In genomic region chr6:95690328-95690727, GRCh38 we compare ENCODE assay signal across 13 cellular contexts.
DNase-seq lines count a peak whose midpoint lies in the region; ATAC-seq, FAIRE-seq and TF ChIP-seq lines count a peak whose summit lies in the region.
"Had no signal": no experiment of that assay in that cellular context is flagged by ENCODE, and none has a peak within 500 bp of the region (broad histone marks: within the 10 kb centered on the region; RNA-seq: fewer than 3 reads in every experiment).

No MANE protein-coding gene starts in this region.

- FAIRE-seq in HepG2 (lab: Jason Lieb, UNC): no peak
- FAIRE-seq: GM12892 had no signal

- peak overlapping the region; percentile 58 for H2AFZ ChIP-seq in HepG2 (ENCODE audit: low read length)

- H3K4me2 ChIP-seq in HepG2 (ENCODE audit: low read depth, low read length): peak overlapping the region; percentile 65

- H3K4me1 ChIP-seq in HepG2 (ENCODE audit: insufficient read depth, low read length) (no peaks in the 10 kb centered on the region), left lung (no peaks in the 10 kb centered on the region), lower lobe of right lung (no peaks in the 10 kb centered on the region)

- DNase-seq in activated CD4-positive, CD25-positive, alpha-beta regulatory T cell (lab: John Stamatoyannopoulos, UW): no peak
- DNase-seq in HepG2 (ENCODE audit: low spot score) (no peak), NCI-H510A (lab: John Stamatoyannopoulos, UW) (no peak), left lung (no peak), lower lobe of right lung (no peak)
- DNase-seq: NCI-H345; stimulated activated CD4-positive, alpha-beta T cell treated with anti-CD3 and anti-CD28 coated beads, Interleukin-12 subunit alpha, Interleukin-12 subunit beta, amount 100 ng/mL, for 4 hours; T1000 had no signal

- H3K9me3 ChIP-seq in KOPT-K1 (ENCODE audit: insufficient read depth, low read length, poor library complexity, severe bottlenecking) (peaks cover 5% of the 10 kb centered on the region), HepG2 (ENCODE audit: low read length) (no peaks in the 10 kb centered on the region), left lung (no peaks in the 10 kb centered on the region), lower lobe of right lung (no peaks in the 10 kb centered on the region)

- TF ChIP-seq CTCF in HepG2 (CRISPR knock-in tag; IDR thresholded peaks at IDR 0.05) (no peak), left lung (IDR thresholded peaks at IDR 0.05) (no peak), lower lobe of right lung (IDR thresholded peaks at IDR 0.05) (no peak)

- no peak overlapping the region for H3K9ac ChIP-seq in HepG2 (ENCODE audit: insufficient read depth, low read depth, low read length)

- POLR2A ChIA-PET in HepG2 (lab: Yijun Ruan, JAX): no interaction called here

- intact Hi-C loops in HepG2 (cut with micrococcal nuclease; ENCODE audit: unreplicated experiment): no loop called here
- intact Hi-C loops in left lung (cut with DNase I): no loop called here
- intact Hi-C loops in lower lobe of right lung (cut with DNase I): no loop called here

- no TSS peak for BruUV-seq in HepG2 (replicated peaks; lab: Mats Ljungman, UMichigan)

- TF ChIP-seq EP300 in HepG2 (IDR thresholded peaks at IDR 0.05; ENCODE audit: low read depth in 2 of 2, low read length in 2 of 2) (no peak), HepG2 (CRISPR knock-in tag; IDR thresholded peaks at IDR 0.05; ENCODE audit: borderline replicate concordance) (no peak)

- no peaks in the 10 kb centered on the region for H3K79me2 ChIP-seq in HepG2 (ENCODE audit: insufficient read depth, low read length)

- no peaks in the 10 kb centered on the region for H4K20me1 ChIP-seq in HepG2 (ENCODE audit: insufficient read depth, low read length)

- H3K27ac ChIP-seq in KOPT-K1 (ENCODE audit: low read depth, low read length, poor library complexity, severe bottlenecking) (peak overlapping the region; percentile 10), HepG2 (ENCODE audit: extremely low read length, insufficient read depth, low read length) (no peak overlapping the region), left lung (no peak overlapping the region), lower lobe of right lung (no peak overlapping the region)
- H3K27ac ChIP-seq: HL-60 had no signal

- H3K27me3 ChIP-seq in HepG2 (ENCODE audit: control insufficient read depth in 1 of 2, insufficient read depth in 2 of 2, low read length in 2 of 2): no peaks in the 10 kb centered on the region
- H3K27me3 ChIP-seq in left lung: no peaks in the 10 kb centered on the region
- H3K27me3 ChIP-seq in lower lobe of right lung (ENCODE audit: low read depth): no peaks in the 10 kb centered on the region

- ATAC-seq in activated CD4-positive, CD25-positive, alpha-beta regulatory T cell treated with anti-CD3 and anti-CD28 coated beads, Interleukin-2, amount 50 U/mL, for 24 hours: peak; percentile 51 to 65
- peak; percentile 73 for ATAC-seq in HG02642 (IDR thresholded peaks at IDR 0.05; ENCODE audit: poor library complexity, unreplicated experiment)
- ATAC-seq in HepG2: peak; percentile 93
- ATAC-seq in left lung: no peak
- ATAC-seq in lower lobe of right lung: no peak

- WGBS in HepG2 (ENCODE audit: low lambda C conversion rate): 9% methylated on average over 4 of the region's 4 CpGs

- CTCF ChIA-PET in HepG2 (lab: Yijun Ruan, JAX; ENCODE audit: low intra/inter-chr PET ratio, low total read pairs): no interaction called here

- no peak for TF ChIP-seq RAD21 in HepG2 (CRISPR knock-in tag; IDR thresholded peaks at IDR 0.05)

- H3K36me3 ChIP-seq in KOPT-K1 (ENCODE audit: insufficient read depth, low read length) (no peaks in the 10 kb centered on the region), HepG2 (replicated peaks in 1 of 2; ENCODE audit: control insufficient read depth in 1 of 2, insufficient read depth in 2 of 2, low read length in 2 of 2) (no peaks in the 10 kb centered on the region), left lung (no peaks in the 10 kb centered on the region), lower lobe of right lung (no peaks in the 10 kb centered on the region)

- no peak for TF ChIP-seq POLR2A in HepG2 (IDR thresholded peaks at IDR 0.05; ENCODE audit: insufficient read depth in 1 of 2, low read depth in 2 of 2, low read length in 2 of 2)

- H3K4me3 ChIP-seq in HepG2 (replicated peaks in 1 of 3; ENCODE audit: insufficient read depth in 1 of 3, low read depth in 2 of 3, low read length in 3 of 3) (peak overlapping the region; percentile 39 to 54 (median 41); a peak in 5 of 6 replicates), left lung (no peak overlapping the region), lower lobe of right lung (no peak overlapping the region)

- in situ Hi-C loops in HepG2 (cut with HindIII; ENCODE audit: extremely low pct_ligation_motif_present, low pct_unique_long_range_greater_than_20kb): no loop called here

TF ChIP-seq in HepG2, 621 proteins besides CTCF, POLR2A, EP300 and RAD21:
- no peak for TF ChIP-seq SRSF1 (optimal IDR thresholded peaks at IDR 0.05; ENCODE audit: low read depth, low read length)
- no peak for TF ChIP-seq ATAD3A (CRISPR knock-in tag; IDR thresholded peaks at IDR 0.05)
- TF ChIP-seq FOXK2 (IDR thresholded peaks at IDR 0.05): no peak
- TF ChIP-seq ZNF350 (CRISPR knock-in tag; IDR thresholded peaks at IDR 0.05; ENCODE audit: borderline replicate concordance, low read depth): no peak
- TF ChIP-seq HNF1A (IDR thresholded peaks at IDR 0.05; ENCODE audit: low read depth): no peak
- TF ChIP-seq HNF1A (CRISPR knock-in tag; IDR thresholded peaks at IDR 0.05; ENCODE audit: borderline replicate concordance): no peak
- no peak for TF ChIP-seq ZBTB42 (CRISPR knock-in tag; IDR thresholded peaks at IDR 0.05)
- 0 out of 2 replicates have a peak, but pooled peaks have one; percentile 68 for TF ChIP-seq IRF2 (CRISPR knock-in tag; IDR thresholded peaks at IDR 0.05)
- TF ChIP-seq, protein P1, sequence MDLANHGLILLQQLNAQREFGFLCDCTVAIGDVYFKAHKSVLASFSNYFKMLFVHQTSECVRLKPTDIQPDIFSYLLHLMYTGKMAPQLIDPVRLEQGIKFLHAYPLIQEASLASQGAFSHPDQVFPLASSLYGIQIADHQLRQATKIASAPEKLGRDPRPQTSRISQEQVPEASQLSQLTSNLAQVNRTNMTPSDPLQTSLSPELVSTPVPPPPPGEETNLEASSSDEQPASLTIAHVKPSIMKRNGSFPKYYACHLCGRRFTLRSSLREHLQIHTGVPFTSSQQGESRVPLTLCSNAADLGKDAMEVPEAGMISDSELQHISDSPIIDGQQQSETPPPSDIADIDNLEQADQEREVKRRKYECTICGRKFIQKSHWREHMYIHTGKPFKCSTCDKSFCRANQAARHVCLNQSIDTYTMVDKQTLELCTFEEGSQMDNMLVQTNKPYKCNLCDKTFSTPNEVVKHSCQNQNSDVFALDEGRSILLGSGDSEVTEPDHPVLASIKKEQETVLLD (CRISPR knock-in tag; IDR thresholded peaks at IDR 0.05; ENCODE audit: low read depth): no peak
- TF ChIP-seq CEBPB (IDR thresholded peaks at IDR 0.05; ENCODE audit: borderline replicate concordance, low read depth, low read length): peak; percentile 6; the same call in 1 of the 2 replicates
- no peak for TF ChIP-seq FLYWCH1 (CRISPR knock-in tag; IDR thresholded peaks at IDR 0.05)
- no peak for TF ChIP-seq KDM4B (CRISPR knock-in tag; IDR thresholded peaks at IDR 0.05)
- no peak for TF ChIP-seq ZNF10 (CRISPR knock-in tag; IDR thresholded peaks at IDR 0.05; ENCODE audit: borderline replicate concordance, low read depth)
TF ChIP-seq in HepG2: peak in this region for 2.

Comparison
In these comparisons a context has a peak if more than half of its experiments do, and no peak if none do; other contexts are left out.
1. ATAC-seq: peak in activated CD4-positive, CD25-positive, alpha-beta regulatory T cell treated with anti-CD3 and anti-CD28 coated beads, Interleukin-2, amount 50 U/mL, for 24 hours (2 of 2), HG02642 (single experiment) and HepG2 (single experiment); none in left lung (single experiment) and lower lobe of right lung (0 of 2).
2. H3K4me3 ChIP-seq: peak in HepG2 (3 of 3); none in left lung (0 of 2) and lower lobe of right lung (single experiment).